ENCODE assay signal across 8 cellular contexts in the genomic region with DNA sequence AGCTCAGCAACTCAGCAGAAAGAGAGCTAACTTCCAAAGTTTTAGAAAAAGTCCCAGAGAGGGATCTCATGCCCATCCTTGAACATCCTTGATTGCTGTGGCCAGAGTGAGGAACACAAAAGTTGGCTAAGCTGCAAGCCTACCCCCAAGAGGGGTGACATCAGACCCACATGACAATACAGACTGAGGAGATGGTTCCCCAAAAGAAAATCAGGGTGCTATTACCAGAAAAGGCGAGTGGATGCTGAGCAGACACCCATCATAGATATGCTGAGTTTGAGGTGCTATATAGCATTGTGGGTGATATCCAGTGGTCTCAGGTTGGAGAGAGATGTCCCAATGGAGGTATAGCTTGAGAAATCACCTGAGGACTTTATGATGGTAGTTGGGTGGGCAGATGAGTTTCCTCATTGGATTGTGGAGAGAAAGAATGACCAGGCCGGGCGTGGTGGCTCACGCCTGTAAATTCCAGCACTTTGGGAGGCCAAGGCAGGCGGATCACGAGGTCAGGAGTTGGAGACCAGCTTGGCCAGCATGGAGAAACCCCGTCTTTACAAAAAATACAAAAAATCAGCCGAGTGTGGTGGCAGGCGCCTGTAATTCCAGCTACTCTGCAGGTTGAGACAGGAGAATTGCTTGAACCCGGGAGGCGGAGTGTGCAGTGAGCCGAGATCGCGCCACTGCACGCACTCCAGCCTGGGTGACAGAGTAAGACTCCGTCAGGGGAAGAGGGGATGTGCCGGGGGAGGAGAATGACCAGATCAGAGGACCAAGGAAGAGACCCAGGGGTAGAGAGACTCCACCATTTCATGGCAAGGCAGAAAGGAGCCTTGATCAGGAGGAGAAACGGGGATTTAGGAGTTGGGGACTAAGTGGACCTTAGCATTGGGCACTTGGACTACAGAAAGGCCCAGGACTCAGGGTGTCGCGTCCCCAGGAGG. TPM values are rescaled to one million over a fixed set of nuclear protein-coding genes. Genes with fewer than 3 reads are reported as not detected.
DNase-seq lines count a peak whose midpoint lies in the region; ATAC-seq and TF ChIP-seq lines count a peak whose summit lies in the region.

No MANE protein-coding gene starts in this region.

- H3K4me1 Mint-ChIP-seq in activated CD4-positive, alpha-beta T cell treated with anti-CD3 and anti-CD28 coated beads for 36 hours, result peaks cover 26% of the 10 kb centered on the region

- H3K4me1 ChIP-seq in adrenal gland (replicated peaks in 1 of 2), result peaks cover 4 to 21% of the 10 kb centered on the region in 2 donors
- peaks cover 6 to 37% of the 10 kb centered on the region in 2 donors for H3K4me1 ChIP-seq in left lung

- ATAC-seq in activated CD4-positive, alpha-beta T cell treated with anti-CD3 and anti-CD28 coated beads for 36 hours, result no peak
- no peak for ATAC-seq in left lung
- ATAC-seq in GM21447 (IDR thresholded peaks at IDR 0.05; ENCODE audit: unreplicated experiment), result no peak

- H3K9me3 ChIP-seq in adrenal gland (replicated peaks in 1 of 3) (no peaks in the 10 kb centered on the region), left lung (no peaks in the 10 kb centered on the region)

- H3K27ac ChIP-seq in adrenal gland (peak overlapping the region in 4 of 5 donors; percentile 83 to 91 (median 90)), left lung (peak overlapping the region; percentile 95), substantia nigra (ENCODE audit: low read depth, low read length, poor library complexity, severe bottlenecking) (peak overlapping the region; percentile 86)

- POLR2A ChIA-PET in activated CD4-positive, alpha-beta T cell treated with anti-CD3 and anti-CD28 coated beads for 36 hours (lab: Charles Lee), result interaction anchor here (0.5 to 2.9 kb wide), 10 partner anchors 13 to 339 kb away, joined by 3 to 13 read pairs (median 6); partner anchors contain the start of genes DCAF11, EMC9, IRF9 and NRL

- TF ChIP-seq CTCF in adrenal gland (IDR thresholded peaks at IDR 0.05) (peak in 1 of 6 experiments; percentile 9), left lung (IDR thresholded peaks at IDR 0.05) (no peak)

- CTCF ChIA-PET in activated CD4-positive, alpha-beta T cell treated with anti-CD3 and anti-CD28 coated beads for 36 hours (lab: Charles Lee), result interaction anchor here (0.7 to 12.4 kb wide), 19 partner anchors 9 to 461 kb away, joined by 3 to 189 read pairs (median 4); partner anchors contain the start of genes CPNE6, DCAF11, IRF9 and NRL

- intact Hi-C loops in activated CD4-positive, alpha-beta T cell treated with anti-CD3 and anti-CD28 coated beads for 36 hours (cut with DNase I, micrococcal nuclease), result loop anchor here in 1 of 2 experiments (5.0 kb wide), 1 partner anchor 106 kb away; the partner anchor contains the start of gene DHRS4L2
- intact Hi-C loops in adrenal gland (cut with DNase I), result loop anchor here (5.0 kb wide), 1 partner anchor 36 kb away; no protein-coding TSS in a partner anchor
- intact Hi-C loops in left lung (cut with DNase I), result loop anchor here in 1 of 2 donors (10.0 kb wide), 1 partner anchor 78 kb away; no protein-coding TSS in a partner anchor

- peak overlapping the region; percentile 85 for H3K4me3 Mint-ChIP-seq in activated CD4-positive, alpha-beta T cell treated with anti-CD3 and anti-CD28 coated beads for 36 hours

- H3K27me3 Mint-ChIP-seq in activated CD4-positive, alpha-beta T cell treated with anti-CD3 and anti-CD28 coated beads for 36 hours, result no peaks in the 10 kb centered on the region

- no peak for TF ChIP-seq POLR2A in adrenal gland (IDR thresholded peaks at IDR 0.05)

- DNase-seq in activated CD4-positive, alpha-beta T cell treated with anti-CD3 and anti-CD28 coated beads for 36 hours, result no peak
- DNase-seq in activated CD4-positive, alpha-beta T cell treated with anti-CD3 and anti-CD28 coated beads for 1 hour, result no peak
- no peak for DNase-seq in adrenal gland
- DNase-seq in left lung, result peak; percentile 32 to 36
- DNase-seq in substantia nigra (lab: John Stamatoyannopoulos, UW), result peak in 1 of 49 donors; percentile 5
- no peak for DNase-seq in AG08395 (ENCODE audit: low spot score)
- DNase-seq in mucosa of gallbladder (ENCODE audit: low spot score), result no peak

- H3K4me3 ChIP-seq in adrenal gland (peak overlapping the region in 2 of 4 donors; percentile 82 to 96), left lung (peak overlapping the region in 1 of 2 donors; percentile 89)

- no peaks in the 10 kb centered on the region for H3K9me3 Mint-ChIP-seq in activated CD4-positive, alpha-beta T cell treated with anti-CD3 and anti-CD28 coated beads for 36 hours (ENCODE audit: low read depth)

- H3K27ac Mint-ChIP-seq in activated CD4-positive, alpha-beta T cell treated with anti-CD3 and anti-CD28 coated beads for 36 hours, result peak overlapping the region; percentile 85

- H3K36me3 Mint-ChIP-seq in activated CD4-positive, alpha-beta T cell treated with anti-CD3 and anti-CD28 coated beads for 36 hours (ENCODE audit: low read depth), result peaks cover 23% of the 10 kb centered on the region

- H3K36me3 ChIP-seq in adrenal gland (replicated peaks in 1 of 2), result peaks cover 0 to 5% of the 10 kb centered on the region in 2 donors
- H3K36me3 ChIP-seq in left lung, result peaks cover 0 to 12% of the 10 kb centered on the region in 2 donors

- H3K27me3 ChIP-seq in adrenal gland (no peaks in the 10 kb centered on the region), left lung (no peaks in the 10 kb centered on the region)

- WGBS in adrenal gland, 4 donors, result 81 to 90% (median 88%) methylated on average over 16 to 20 of the region's 20 CpGs

RNA-seq across cellular contexts. Expression of gene PCK2, which starts 0.9 kb away (rescaled TPM):
- total RNA-seq in activated CD4-positive, alpha-beta T cell treated with anti-CD3 and anti-CD28 coated beads for 36 hours, result 100 to 1,000 TPM; 101 to 115 TPM
- 10 to 100 TPM in 7 of 8 donors, 1 to 10 TPM in 1; 9.8 to 37.0 (median 20.0) TPM for total RNA-seq in adrenal gland
- 10 to 100 TPM in 2 of 3 donors, 1 to 10 TPM in 1; 7.9 to 17.9 (median 10.5) TPM for polyA plus RNA-seq in adrenal gland
- 10 to 100 TPM; 36.5 to 61.3 TPM for total RNA-seq in left lung
- 28.9 TPM for total RNA-seq in mucosa of gallbladder

RNA-seq across cellular contexts. Expression of gene DCAF11, which starts 21.3 kb away (rescaled TPM):
- total RNA-seq in activated CD4-positive, alpha-beta T cell treated with anti-CD3 and anti-CD28 coated beads for 36 hours, result 10 to 100 TPM; 74.0 to 86.2 TPM
- total RNA-seq in adrenal gland, result 100 to 1,000 TPM in 7 of 8 donors, 10 to 100 TPM in 1; 88.9 to 401 (median 132) TPM
- 10 to 100 TPM; 40.4 to 94.0 (median 42.3) TPM for polyA plus RNA-seq in adrenal gland
- total RNA-seq in left lung, result 10 to 100 TPM; 56.4 to 65.1 TPM
- total RNA-seq in mucosa of gallbladder, result 91.8 TPM

RNA-seq across cellular contexts. Expression of gene NRL, which starts 21.5 kb away (rescaled TPM):
- total RNA-seq in activated CD4-positive, alpha-beta T cell treated with anti-CD3 and anti-CD28 coated beads for 36 hours, result 1 to 10 TPM; 1.5 to 1.6 TPM
- total RNA-seq in adrenal gland (10 to 100 TPM in 1 of 8 donors, 1 to 10 TPM in 7; 3.3 to 20.2 (median 4.9) TPM), left lung (1 to 10 TPM; 1.6 to 2.7 TPM), mucosa of gallbladder (2.8 TPM)
- 1 to 10 TPM; 2.2 to 3.5 (median 3.1) TPM for polyA plus RNA-seq in adrenal gland

RNA-seq across cellular contexts. Expression of gene CPNE6, which starts 21.9 kb away (rescaled TPM):
- not detected for total RNA-seq in activated CD4-positive, alpha-beta T cell treated with anti-CD3 and anti-CD28 coated beads for 36 hours
- total RNA-seq in adrenal gland (1 to 10 TPM in 1 of 8 donors, under 1 TPM in 1, not detected in 6; 0.97 to 1.4 TPM), left lung (not detected), mucosa of gallbladder (2.2 TPM)
- polyA plus RNA-seq in adrenal gland, result under 1 TPM; 0.07 to 0.22 (median 0.16) TPM

RNA-seq across cellular contexts. Expression of gene FITM1, which starts 37.2 kb away (rescaled TPM):
- under 1 TPM in 1 of 2 experiments, not detected in 1; 0.53 TPM for total RNA-seq in activated CD4-positive, alpha-beta T cell treated with anti-CD3 and anti-CD28 coated beads for 36 hours
- 10 to 100 TPM in 3 of 8 donors, 1 to 10 TPM in 5; 6.5 to 14.5 (median 9.5) TPM for total RNA-seq in adrenal gland
- 10 to 100 TPM in 2 of 3 donors, 1 to 10 TPM in 1; 4.6 to 25.7 (median 13.4) TPM for polyA plus RNA-seq in adrenal gland
- total RNA-seq in left lung, result under 1 TPM; 0.68 to 0.76 TPM
- total RNA-seq in mucosa of gallbladder, result 0.81 TPM

Comparison
In these comparisons a context has a peak if more than half of its experiments do, and no peak if none do; other contexts are left out.
1. DNase-seq: peak in left lung (2 of 2); none in activated CD4-positive, alpha-beta T cell treated with anti-CD3 and anti-CD28 coated beads for 36 hours (single experiment), activated CD4-positive, alpha-beta T cell treated with anti-CD3 and anti-CD28 coated beads for 1 hour (single experiment), adrenal gland (0 of 7), AG08395 (single experiment) and mucosa of gallbladder (single experiment).
2. Peak in every context shown above with its lines, with median percentiles within 50 percentile points of each other: H3K27ac ChIP-seq.